In genomic region chr1:178160736-178161475, GRCh38 we compare ENCODE assay signal across 24 cellular contexts.
"Had no signal": no experiment of that assay in that cellular context is flagged by ENCODE, and none has a peak within 500 bp of the region (broad histone marks: within the 10 kb centered on the region; RNA-seq: fewer than 3 reads in every experiment).

No MANE protein-coding gene starts in this region.

- H3K27me3 ChIP-seq: adrenal gland, breast epithelium, MG63 had no signal

- DNase-seq: activated CD4-positive, alpha-beta T cell treated with anti-CD3 and anti-CD28 coated beads for 4 hours; activated CD8-positive, alpha-beta memory T cell treated with anti-CD3 and anti-CD28 coated beads, Interleukin-2, amount 50 U/mL, for 4 hours; activated CD8-positive, alpha-beta T cell treated with anti-CD3 and anti-CD28 coated beads for 36 hours; activated naive CD4-positive, alpha-beta T cell treated with anti-CD3 and anti-CD28 coated beads, Interleukin-2, amount 50 U/mL, for 16 hours; activated naive CD8-positive, alpha-beta T cell treated with anti-CD3 and anti-CD28 coated beads, Interleukin-2, amount 10 ng/mL, durations not matched to agents 7 days and 5 days; adrenal gland; anterior cingulate cortex; caudate nucleus; MG63; MV-4-11; NCI-H1092 treated with DMSO at 0.1 percent for 48 hours; NCI-H1417 treated with DMSO at 0.1 percent for 48 hours; NCI-H1694; NCI-H2029; NCI-H2107; NCI-H345; NCI-H510A treated with DMSO at 0.1 percent for 48 hours; NCI-H69; PC-3; SIG-M5; T-cell; T-helper 2 cell had no signal

- H3K4me1 ChIP-seq: adrenal gland, breast epithelium had no signal

- H3K27ac ChIP-seq: adrenal gland, breast epithelium, VCaP had no signal

- H3K36me3 ChIP-seq: adrenal gland, breast epithelium, MG63 had no signal

- H3K9me3 ChIP-seq: adrenal gland, breast epithelium, MG63 had no signal

- H3K4me3 ChIP-seq: adrenal gland, breast epithelium, MG63 had no signal
